Comparison of ENCODE assay signal across 8 cellular contexts in genomic region chr3:132343018-132343612, GRCh38. TPM values are rescaled to one million over a fixed set of nuclear protein-coding genes. Genes with fewer than 3 reads are reported as not detected.
DNase-seq lines count a peak whose midpoint lies in the region; ATAC-seq lines count a peak whose summit lies in the region.

No MANE protein-coding gene starts in this region.

- DNase-seq in D341Med (ENCODE audit: low spot score) (peak; percentile 55), NCI-H128 (lab: John Stamatoyannopoulos, UW; ENCODE audit: unreplicated experiment) (peak; percentile 30), SK-N-DZ (ENCODE audit: low spot score) (peak; percentile 65), mucosa of gallbladder (ENCODE audit: low spot score) (peak; percentile 59), GM19238 (ENCODE audit: insufficient read length, low spot score) (no peak)

- ATAC-seq in GM21447 (IDR thresholded peaks at IDR 0.05; ENCODE audit: unreplicated experiment) (peak; percentile 63), esophagus mucosa (peak; percentile 52), HG03135 (IDR thresholded peaks at IDR 0.05; ENCODE audit: unreplicated experiment) (no peak)

RNA-seq across cellular contexts. Expression of gene ACP3, which starts 25.9 kb away (rescaled TPM):
- 0.38 and 0.78 TPM in 2 replicates for polyA plus RNA-seq in SK-N-DZ (2014; cell fraction: cytosol; rRNA removed)
- polyA plus RNA-seq in SK-N-DZ (2014; cell fraction: nucleus; rRNA removed) = 0.15 and 0.18 TPM in 2 replicates
- total RNA-seq in esophagus mucosa (57.5 TPM), mucosa of gallbladder (2.1 TPM)

Comparison
In these comparisons a context has a peak if more than half of its experiments do, and no peak if none do; other contexts are left out.
1. RNA of gene ACP3, which starts 25.9 kb away (total RNA-seq): 57.5 TPM in esophagus mucosa (single experiment); 2.1 TPM in mucosa of gallbladder (single experiment); every median in the first group is over 10 times any median in the second.